Comparison of ENCODE assay signal across 29 cellular contexts in genomic region chr20:12592756-12593155, GRCh38.
"Had no signal": no experiment of that assay in that cellular context is flagged by ENCODE, and none has a peak within 500 bp of the region (broad histone marks: within the 10 kb centered on the region; RNA-seq: fewer than 3 reads in every experiment).

No MANE protein-coding gene starts in this region.

- H3K27me3 ChIP-seq: brain microvascular endothelial cell, MG63, SJCRH30 had no signal

- H3K36me3 ChIP-seq: brain microvascular endothelial cell, MG63, SJCRH30 had no signal

- H3K4me1 ChIP-seq: SJCRH30 had no signal

- H3K9ac ChIP-seq: SK-N-SH had no signal

- FAIRE-seq: RCC 7860, TTC549 had no signal

- H3K4me3 ChIP-seq: MG63, PC-9, SJCRH30 had no signal

- DNase-seq: activated CD4-positive, alpha-beta T cell treated with anti-CD3 and anti-CD28 coated beads, Interleukin-2, amount 10 ng/mL, durations not matched to agents 24 days and 14 days; activated CD4-positive, alpha-beta T cell treated with anti-CD3 and anti-CD28 coated beads, Interleukin-2, amount 50 U/mL, for 4 hours; activated CD8-positive, alpha-beta T cell treated with anti-CD3 and anti-CD28 coated beads for 36 hours; activated effector memory CD4-positive, alpha-beta T cell treated with anti-CD3 and anti-CD28 coated beads, Interleukin-2, amount 50 U/mL, for 16 hours; activated naive CD4-positive, alpha-beta T cell; activated naive CD4-positive, alpha-beta T cell treated with anti-CD3 and anti-CD28 coated beads, Interleukin-2, amount 50 U/mL, for 16 hours; activated naive CD8-positive, alpha-beta T cell treated with anti-CD3 and anti-CD28 coated beads for 36 hours; activated T-cell treated with anti-CD3 and anti-CD28 coated beads, Interleukin-2, amount 50 U/mL, for 1 hour; activated T-cell treated with anti-CD3 and anti-CD28 coated beads, Interleukin-2, amount 50 U/mL, for 72 hours; amniotic stem cell; aorta; brain microvascular endothelial cell; central memory CD4-positive, alpha-beta T cell; Kasumi-1; KG1; MG63; NCI-H1048; NCI-H1436; NCI-H1694; NCI-H2081 treated with DMSO at 0.1 percent for 48 hours; NCI-H524 treated with DMSO at 0.1 percent for 48 hours; NK-92 treated with Interleukin-12 subunit alpha and Interleukin-12 subunit beta, amount 100 ng/mL, for 24 hours; PC-9; Right ventricle myocardium superior; SJCRH30; SK-N-SH had no signal

- H3K4me2 ChIP-seq: PC-9, SK-N-SH had no signal

- H3K27ac ChIP-seq: brain microvascular endothelial cell, PC-9, SJCRH30 had no signal

- H2AFZ ChIP-seq: PC-9 had no signal

- H3K9me3 ChIP-seq: MG63, SJCRH30, SK-N-SH had no signal

- ATAC-seq: activated CD8-positive, alpha-beta T cell treated with anti-CD3 and anti-CD28 coated beads for 36 hours; activated T-cell treated with anti-CD3 and anti-CD28 coated beads, Interleukin-2, amount 50 U/mL, for 72 hours; activated T-helper 17 cell treated with anti-CD3 and anti-CD28 coated beads, Interleukin-2, amount 50 U/mL, for 72 hours had no signal
